Comparison of ENCODE assay signal across 9 cellular contexts in the genomic region with DNA sequence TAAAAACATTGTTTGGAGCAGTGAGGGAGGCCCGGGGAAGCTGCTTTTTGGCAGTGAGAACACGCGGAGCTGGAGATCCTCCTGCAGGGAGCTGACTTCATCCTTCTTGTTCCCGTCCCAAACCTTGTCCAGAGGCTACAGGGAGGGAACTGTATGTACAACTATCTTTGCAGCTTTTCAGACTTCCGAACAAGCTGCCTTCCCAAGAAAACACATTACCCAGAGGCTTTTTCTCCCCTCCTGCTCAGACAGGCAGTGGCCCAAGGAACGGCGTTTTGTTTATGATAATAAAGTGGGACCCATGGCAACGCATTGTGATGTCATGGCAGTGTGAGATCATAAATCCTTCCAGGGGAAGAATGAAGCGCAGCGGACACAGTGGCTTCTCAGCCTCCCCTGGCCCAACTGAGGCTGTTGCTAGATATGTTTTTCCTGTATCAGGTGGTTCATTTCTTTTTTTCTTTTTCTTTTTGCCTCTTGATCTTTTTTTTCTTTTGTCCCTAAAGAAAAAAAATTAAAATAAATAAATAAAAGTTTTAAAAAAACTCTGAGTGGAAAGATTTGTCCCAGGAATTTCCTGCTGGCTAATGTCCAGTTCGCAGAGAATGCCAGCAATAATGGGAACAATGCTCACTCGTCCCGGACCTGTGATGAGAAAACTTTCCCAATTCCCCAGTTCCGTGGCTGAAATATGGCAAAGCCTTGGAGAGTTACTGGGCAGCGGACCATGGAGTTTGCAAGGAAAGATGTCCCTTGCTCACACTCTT.
DNase-seq lines count a peak whose midpoint lies in the region; ATAC-seq and TF ChIP-seq lines count a peak whose summit lies in the region.
"Had no signal": no experiment of that assay in that cellular context is flagged by ENCODE, and none has a peak within 500 bp of the region (broad histone marks: within the 10 kb centered on the region; RNA-seq: fewer than 3 reads in every experiment).

No MANE protein-coding gene starts in this region.

- peak; percentile 44 to 48 for ATAC-seq in naive B cell (ENCODE audit: low read depth in 2 of 2)
- ATAC-seq in HG02885 (IDR thresholded peaks at IDR 0.05; ENCODE audit: poor library complexity, unreplicated experiment), result no peak

- H3K4me3 ChIP-seq in BJ (ENCODE audit: low read depth, low read length), result no peak overlapping the region

- peak overlapping the region; percentile 78 for H3K27ac ChIP-seq in epithelial cell of prostate

- peaks cover 8 to 29% (median 22%) of the 10 kb centered on the region in 3 donors for H3K27me3 Mint-ChIP-seq in naive B cell

- H3K4me1 Mint-ChIP-seq in naive B cell, result peaks cover 11 to 45% (median 29%) of the 10 kb centered on the region in 3 donors

- H3K9me3 Mint-ChIP-seq in naive B cell, result no peaks in the 10 kb centered on the region
- H3K9me3 Mint-ChIP-seq: activated naive CD8-positive, alpha-beta T cell treated with anti-CD3 and anti-CD28 coated beads, Interleukin-2, amount 10 ng/mL, durations not matched to agents 7 days and 5 days had no signal

- H3K27ac Mint-ChIP-seq in naive B cell, result peak overlapping the region in 4 of 6 donors; percentile 32 to 69 (median 36)
- H3K27ac Mint-ChIP-seq: activated naive CD8-positive, alpha-beta T cell treated with anti-CD3 and anti-CD28 coated beads, Interleukin-2, amount 10 ng/mL, durations not matched to agents 7 days and 5 days had no signal

- no peak for TF ChIP-seq CTCF in BJ (IDR thresholded peaks at IDR 0.05; ENCODE audit: insufficient read depth, low read depth, low read length)

- no peaks in the 10 kb centered on the region for H3K36me3 Mint-ChIP-seq in naive B cell
- H3K36me3 Mint-ChIP-seq: activated naive CD8-positive, alpha-beta T cell treated with anti-CD3 and anti-CD28 coated beads, Interleukin-2, amount 10 ng/mL, durations not matched to agents 7 days and 5 days had no signal

- DNase-seq in BJ (ENCODE audit: low read depth) (peak; percentile 87), NAMALWA (ENCODE audit: low spot score) (peak; percentile 41), epithelial cell of prostate (ENCODE audit: low read depth, low spot score) (peak; percentile 65), naive B cell (no peak), NCI-H2081 treated with DMSO at 0.1 percent for 48 hours (lab: John Stamatoyannopoulos, UW) (no peak), middle frontal gyrus (ENCODE audit: extremely low spot score, low spot score) (no peak)
- DNase-seq in effector CD8-positive, alpha-beta T cell (lab: John Stamatoyannopoulos, UW), result no peak
- DNase-seq: activated naive CD8-positive, alpha-beta T cell treated with anti-CD3 and anti-CD28 coated beads, Interleukin-2, amount 10 ng/mL, durations not matched to agents 7 days and 5 days had no signal

- CTCF ChIA-PET in BJ (lab: Yijun Ruan, JAX), result interaction anchor here (1.1 to 1.3 kb wide), 2 partner anchors 21 to 143 kb away, joined by 3 read pairs; no protein-coding TSS in a partner anchor

- POLR2A ChIA-PET in BJ (lab: Charles Lee), result interaction anchor here (1.5 kb wide), 1 partner anchor 21 kb away, joined by 18 read pairs; no protein-coding TSS in a partner anchor

- no peaks in the 10 kb centered on the region for H3K36me3 ChIP-seq in BJ (ENCODE audit: control insufficient read depth, insufficient read depth, low read length)

- peak overlapping the region in 1 of 8 donors; percentile 71 for H3K4me3 Mint-ChIP-seq in naive B cell
- H3K4me3 Mint-ChIP-seq: activated naive CD8-positive, alpha-beta T cell treated with anti-CD3 and anti-CD28 coated beads, Interleukin-2, amount 10 ng/mL, durations not matched to agents 7 days and 5 days had no signal

- no peaks in the 10 kb centered on the region for H3K27me3 ChIP-seq in BJ (ENCODE audit: control insufficient read depth, insufficient read depth, low read length)

Comparison
In these comparisons a context has a peak if more than half of its experiments do, and no peak if none do; other contexts are left out.
1. DNase-seq: peak in BJ (single experiment), NAMALWA (single experiment) and epithelial cell of prostate (single experiment); none in naive B cell (single experiment), effector CD8-positive, alpha-beta T cell (single experiment), NCI-H2081 treated with DMSO at 0.1 percent for 48 hours (single experiment) and middle frontal gyrus (single experiment).